Comparison of ENCODE assay signal across 1 cellular context in the genomic region with DNA sequence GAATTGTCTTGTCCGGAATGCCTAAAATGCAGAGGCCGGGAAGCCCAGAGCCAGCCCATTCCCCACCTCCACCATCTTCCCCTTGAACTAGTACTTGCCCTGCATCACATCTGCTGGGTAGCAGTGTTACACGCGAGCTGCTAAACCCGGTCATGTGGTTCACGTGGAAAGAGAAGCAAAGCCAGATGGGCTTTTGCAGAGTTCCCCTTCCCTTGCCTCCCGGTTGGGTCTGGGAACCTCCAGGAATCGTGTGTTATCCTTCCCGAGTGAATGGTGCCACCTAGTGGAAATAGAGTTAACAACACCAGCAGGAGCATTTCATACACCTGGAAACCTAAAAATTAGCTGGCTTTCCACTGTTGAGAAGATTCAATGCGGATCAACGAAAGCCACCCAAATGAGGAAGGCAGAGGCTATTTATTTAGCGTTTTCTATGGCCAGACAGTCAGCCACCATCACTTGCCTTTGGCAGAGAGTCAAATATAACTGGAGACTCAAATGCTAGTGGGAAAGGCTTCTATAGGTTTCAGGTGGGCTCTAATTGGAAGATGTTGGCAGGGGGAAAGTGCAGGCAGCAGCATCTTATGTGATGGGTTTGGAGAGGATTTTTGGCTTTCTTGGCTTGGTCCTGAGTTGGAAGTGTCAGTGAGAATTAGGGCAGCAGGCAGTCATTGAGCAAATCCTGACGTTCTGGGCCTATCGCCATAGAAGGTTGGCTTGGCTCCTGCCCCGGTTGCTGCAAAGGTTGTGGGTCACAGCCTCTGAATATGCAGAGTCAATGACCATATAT.
TF ChIP-seq lines count a peak whose summit lies in the region.

No MANE protein-coding gene starts in this region.

TF ChIP-seq in K562, 482 proteins besides CTCF, POLR2A, EP300 and RAD21 (continued from another document):
- TF ChIP-seq, protein P1, sequence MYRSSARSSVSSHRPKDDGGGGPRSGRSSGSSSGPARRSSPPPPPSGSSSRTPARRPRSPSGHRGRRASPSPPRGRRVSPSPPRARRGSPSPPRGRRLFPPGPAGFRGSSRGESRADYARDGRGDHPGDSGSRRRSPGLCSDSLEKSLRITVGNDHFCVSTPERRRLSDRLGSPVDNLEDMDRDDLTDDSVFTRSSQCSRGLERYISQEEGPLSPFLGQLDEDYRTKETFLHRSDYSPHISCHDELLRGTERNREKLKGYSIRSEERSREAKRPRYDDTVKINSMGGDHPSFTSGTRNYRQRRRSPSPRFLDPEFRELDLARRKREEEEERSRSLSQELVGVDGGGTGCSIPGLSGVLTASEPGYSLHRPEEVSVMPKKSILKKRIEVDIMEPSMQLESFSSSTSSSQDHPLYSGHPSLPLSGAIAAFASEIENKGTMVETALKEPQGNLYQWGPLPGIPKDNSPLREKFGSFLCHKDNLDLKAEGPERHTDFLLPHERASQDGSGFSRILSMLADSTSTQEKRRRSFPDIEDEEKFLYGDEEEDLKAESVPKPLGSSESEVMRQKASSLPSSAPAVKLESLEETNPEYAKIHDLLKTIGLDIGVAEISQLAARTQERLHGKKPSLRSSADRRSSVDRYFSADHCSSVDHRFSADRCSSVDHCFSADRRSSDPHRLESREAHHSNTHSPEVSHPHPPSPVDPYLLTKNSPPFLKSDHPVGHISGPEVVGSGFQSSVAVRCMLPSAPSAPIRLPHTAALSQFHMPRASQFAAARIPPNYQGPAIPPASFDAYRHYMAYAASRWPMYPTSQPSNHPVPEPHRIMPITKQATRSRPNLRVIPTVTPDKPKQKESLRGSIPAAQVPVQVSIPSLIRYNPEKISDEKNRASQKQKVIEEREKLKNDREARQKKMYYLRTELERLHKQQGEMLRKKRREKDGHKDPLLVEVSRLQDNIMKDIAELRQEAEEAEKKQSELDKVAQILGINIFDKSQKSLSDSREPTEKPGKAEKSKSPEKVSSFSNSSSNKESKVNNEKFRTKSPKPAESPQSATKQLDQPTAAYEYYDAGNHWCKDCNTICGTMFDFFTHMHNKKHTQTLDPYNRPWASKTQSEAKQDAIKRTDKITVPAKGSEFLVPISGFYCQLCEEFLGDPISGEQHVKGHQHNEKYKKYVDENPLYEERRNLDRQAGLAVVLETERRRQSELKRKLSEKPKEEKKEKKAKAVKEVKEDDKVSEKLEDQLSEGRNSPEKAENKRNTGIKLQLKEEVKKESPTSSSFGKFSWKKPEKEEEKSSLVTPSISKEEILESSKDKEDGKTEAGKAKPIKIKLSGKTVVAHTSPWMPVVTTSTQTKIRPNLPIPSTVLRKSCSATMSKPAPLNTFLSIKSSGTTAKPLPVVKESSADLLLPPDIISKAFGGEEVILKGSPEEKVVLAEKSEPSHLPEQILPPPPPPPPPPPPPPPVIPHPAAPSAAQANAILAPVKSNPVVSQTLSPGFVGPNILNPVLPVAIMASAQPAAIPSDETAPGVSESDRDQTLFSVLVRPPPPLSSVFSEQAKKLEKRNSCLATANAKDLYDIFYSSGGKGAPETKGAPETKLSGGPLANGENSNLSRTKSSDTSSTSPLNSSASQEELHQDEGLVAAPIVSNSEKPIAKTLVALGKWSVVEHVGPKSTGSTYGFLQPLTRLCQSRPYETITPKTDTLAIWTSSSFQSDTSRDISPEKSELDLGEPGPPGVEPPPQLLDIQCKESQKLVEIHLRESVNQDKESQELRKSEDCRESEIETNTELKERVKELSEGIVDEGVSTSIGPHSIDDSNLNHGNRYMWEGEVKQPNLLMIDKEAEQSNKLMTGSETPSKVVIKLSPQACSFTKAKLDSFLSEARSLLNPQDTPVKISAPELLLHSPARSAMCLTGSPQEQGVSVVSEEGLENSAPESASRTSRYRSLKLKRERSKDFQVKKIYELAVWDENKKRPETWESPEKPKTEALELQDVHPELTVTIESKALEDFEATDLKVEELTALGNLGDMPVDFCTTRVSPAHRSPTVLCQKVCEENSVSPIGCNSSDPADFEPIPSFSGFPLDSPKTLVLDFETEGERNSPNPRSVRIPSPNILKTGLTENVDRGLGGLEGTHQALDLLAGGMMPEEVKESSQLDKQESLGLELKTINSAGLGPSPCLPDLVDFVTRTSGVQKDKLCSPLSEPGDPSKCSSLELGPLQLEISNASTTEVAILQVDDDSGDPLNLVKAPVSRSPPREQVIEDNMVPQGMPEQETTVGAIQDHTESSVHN (IDR thresholded peaks at IDR 0.05; ENCODE audit: borderline replicate concordance in 1 of 2, low read depth in 1 of 2), result no peak
- TF ChIP-seq EZH2 (IDR thresholded peaks at IDR 0.05; ENCODE audit: borderline replicate concordance, low read depth, low read length), result no peak
- TF ChIP-seq, protein P2, sequence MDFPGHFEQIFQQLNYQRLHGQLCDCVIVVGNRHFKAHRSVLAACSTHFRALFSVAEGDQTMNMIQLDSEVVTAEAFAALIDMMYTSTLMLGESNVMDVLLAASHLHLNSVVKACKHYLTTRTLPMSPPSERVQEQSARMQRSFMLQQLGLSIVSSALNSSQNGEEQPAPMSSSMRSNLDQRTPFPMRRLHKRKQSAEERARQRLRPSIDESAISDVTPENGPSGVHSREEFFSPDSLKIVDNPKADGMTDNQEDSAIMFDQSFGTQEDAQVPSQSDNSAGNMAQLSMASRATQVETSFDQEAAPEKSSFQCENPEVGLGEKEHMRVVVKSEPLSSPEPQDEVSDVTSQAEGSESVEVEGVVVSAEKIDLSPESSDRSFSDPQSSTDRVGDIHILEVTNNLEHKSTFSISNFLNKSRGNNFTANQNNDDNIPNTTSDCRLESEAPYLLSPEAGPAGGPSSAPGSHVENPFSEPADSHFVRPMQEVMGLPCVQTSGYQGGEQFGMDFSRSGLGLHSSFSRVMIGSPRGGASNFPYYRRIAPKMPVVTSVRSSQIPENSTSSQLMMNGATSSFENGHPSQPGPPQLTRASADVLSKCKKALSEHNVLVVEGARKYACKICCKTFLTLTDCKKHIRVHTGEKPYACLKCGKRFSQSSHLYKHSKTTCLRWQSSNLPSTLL (IDR thresholded peaks at IDR 0.05), result no peak
- TF ChIP-seq PURB (CRISPR knock-in tag; IDR thresholded peaks at IDR 0.05; ENCODE audit: low read depth), result no peak
- TF ChIP-seq, protein P3, sequence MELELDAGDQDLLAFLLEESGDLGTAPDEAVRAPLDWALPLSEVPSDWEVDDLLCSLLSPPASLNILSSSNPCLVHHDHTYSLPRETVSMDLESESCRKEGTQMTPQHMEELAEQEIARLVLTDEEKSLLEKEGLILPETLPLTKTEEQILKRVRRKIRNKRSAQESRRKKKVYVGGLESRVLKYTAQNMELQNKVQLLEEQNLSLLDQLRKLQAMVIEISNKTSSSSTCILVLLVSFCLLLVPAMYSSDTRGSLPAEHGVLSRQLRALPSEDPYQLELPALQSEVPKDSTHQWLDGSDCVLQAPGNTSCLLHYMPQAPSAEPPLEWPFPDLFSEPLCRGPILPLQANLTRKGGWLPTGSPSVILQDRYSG (tag; conservative IDR thresholded peaks at IDR 0.05; ENCODE audit: low read depth), result no peak
- no peak for TF ChIP-seq SNRNP70 (optimal IDR thresholded peaks at IDR 0.05; ENCODE audit: low read depth, low read length)
- no peak for TF ChIP-seq CBX2 (IDR thresholded peaks at IDR 0.05; ENCODE audit: insufficient read depth, low read length, poor library complexity, severe bottlenecking)
